Comparison of ENCODE assay signal across 33 cellular contexts in genomic region chr10:99438890-99439289, GRCh38. TPM values are rescaled to one million over a fixed set of nuclear protein-coding genes. Genes with fewer than 3 reads are reported as not detected.
DNase-seq lines count a peak whose midpoint lies in the region; ATAC-seq, FAIRE-seq and TF ChIP-seq lines count a peak whose summit lies in the region.
"Had no signal": no experiment of that assay in that cellular context is flagged by ENCODE, and none has a peak within 500 bp of the region (broad histone marks: within the 10 kb centered on the region; RNA-seq: fewer than 3 reads in every experiment).

No MANE protein-coding gene starts in this region.

- no peaks in the 10 kb centered on the region for H3K9me3 ChIP-seq in HepG2 (ENCODE audit: low read length)
- H3K9me3 ChIP-seq in right lobe of liver, result no peaks in the 10 kb centered on the region
- no peaks in the 10 kb centered on the region for H3K9me3 ChIP-seq in A549
- no peaks in the 10 kb centered on the region for H3K9me3 ChIP-seq in K562 (replicated peaks; ENCODE audit: control insufficient read depth, insufficient read depth, low read depth, low read length)
- no peaks in the 10 kb centered on the region for H3K9me3 ChIP-seq in osteoblast (ENCODE audit: low read depth, low read length)
- H3K9me3 ChIP-seq in MG63, result no peaks in the 10 kb centered on the region
- H3K9me3 ChIP-seq: BE2C; BLaER1; BLaER1 treated with 17β-estradiol and CSF1 and Interleukin-3, amounts not matched to agents 10 nM and 100 nM; Caco-2 had no signal

- TF ChIP-seq CTCF in HepG2 (CRISPR knock-in tag; IDR thresholded peaks at IDR 0.05), result no peak
- TF ChIP-seq CTCF in right lobe of liver (IDR thresholded peaks at IDR 0.05), result no peak
- TF ChIP-seq CTCF in A549 (IDR thresholded peaks at IDR 0.05), result no peak
- no peak for TF ChIP-seq CTCF in K562 (IDR thresholded peaks at IDR 0.05 in 2 of 3, conservative IDR thresholded peaks at IDR 0.05 in 1 of 3; ENCODE audit: insufficient read depth in 2 of 3, low read depth in 1 of 3, low read length in 3 of 3)
- no peak for TF ChIP-seq CTCF in osteoblast (IDR thresholded peaks at IDR 0.05; ENCODE audit: extremely low read depth, low read depth, low read length)
- no peak for TF ChIP-seq CTCF in RWPE1 (conservative IDR thresholded peaks at IDR 0.05; ENCODE audit: low read depth)

- H4K20me1 ChIP-seq in HepG2 (ENCODE audit: insufficient read depth, low read length) (no peaks in the 10 kb centered on the region; the same call in 1 of the 2 replicates), K562 (replicated peaks; ENCODE audit: control insufficient read depth, insufficient read depth, low read length) (peaks cover 5% of the 10 kb centered on the region; the same call in 1 of the 2 replicates), osteoblast (ENCODE audit: insufficient read depth, low read length) (no peaks in the 10 kb centered on the region)

- H3K79me2 ChIP-seq in HepG2 (ENCODE audit: insufficient read depth, low read length) (no peaks in the 10 kb centered on the region), K562 (ENCODE audit: control insufficient read depth, insufficient read depth, low read length) (peaks cover 4% of the 10 kb centered on the region; the same call in 2 of the 3 replicates), osteoblast (ENCODE audit: insufficient read depth, low read length) (peaks cover 6% of the 10 kb centered on the region)

- H3K27ac ChIP-seq in HepG2 (ENCODE audit: extremely low read length, insufficient read depth, low read length) (no peak overlapping the region), right lobe of liver (no peak overlapping the region), A549 (no peak overlapping the region), K562 (ENCODE audit: extremely low read depth, low read depth, low read length) (no peak overlapping the region), osteoblast (ENCODE audit: low read depth, low read length) (no peak overlapping the region), RWPE1 (no peak overlapping the region)
- H3K27ac ChIP-seq: 22Rv1; BLaER1; BLaER1 treated with 17β-estradiol and CSF1 and Interleukin-3, amounts not matched to agents 10 nM and 100 nM; C4-2B had no signal

- POLR2A ChIA-PET in HepG2 (lab: Yijun Ruan, JAX), result no interaction called here
- POLR2A ChIA-PET in A549 (lab: Yijun Ruan, JAX), result interaction anchor here (1.7 kb wide), 1 partner anchor 8 kb away, joined by 4 read pairs; the partner anchor contains the start of gene GOT1
- POLR2A ChIA-PET in K562 (lab: Yijun Ruan, JAX), result interaction anchor here (0.6 kb wide), 1 partner anchor 11 kb away, joined by 4 read pairs; no protein-coding TSS in a partner anchor
- POLR2A ChIA-PET in RWPE1 (lab: Yijun Ruan, JAX; ENCODE audit: low non-redundant PET), result no interaction called here

- H3K27me3 ChIP-seq in HepG2 (ENCODE audit: control insufficient read depth in 1 of 2, insufficient read depth in 2 of 2, low read length in 2 of 2) (no peaks in the 10 kb centered on the region), right lobe of liver (no peaks in the 10 kb centered on the region), K562 (ENCODE audit: control insufficient read depth in 2 of 2, insufficient read depth in 2 of 2, low read length in 2 of 2) (no peaks in the 10 kb centered on the region), osteoblast (ENCODE audit: insufficient read depth, low read length) (no peaks in the 10 kb centered on the region), MG63 (no peaks in the 10 kb centered on the region)
- H3K27me3 ChIP-seq: BE2C; BLaER1; BLaER1 treated with 17β-estradiol and CSF1 and Interleukin-3, amounts not matched to agents 10 nM and 100 nM had no signal

- CTCF ChIA-PET in HepG2 (lab: Yijun Ruan, JAX; ENCODE audit: low intra/inter-chr PET ratio, low total read pairs) (no interaction called here), A549 (lab: Yijun Ruan, JAX) (interaction anchor here (0.9 to 12.8 kb wide), 3 partner anchors 8 to 175 kb away, joined by 3 to 260 read pairs (median 68); partner anchors contain the start of genes GOT1 and SLC25A28), K562 (lab: Yijun Ruan, JAX; ENCODE audit: low intra/inter-chr PET ratio) (no interaction called here), RWPE1 (lab: Yijun Ruan, JAX) (no interaction called here)

- no peak for FAIRE-seq in HepG2 (lab: Jason Lieb, UNC)
- FAIRE-seq in A549 (lab: Jason Lieb, UNC), result no peak
- no peak for FAIRE-seq in K562 (lab: Jason Lieb, UNC)
- FAIRE-seq: D721Med had no signal

- intact Hi-C loops in HepG2 (cut with micrococcal nuclease; ENCODE audit: unreplicated experiment), result loop anchor here (5.0 kb wide), 1 partner anchor 273 kb away; no protein-coding TSS in a partner anchor
- intact Hi-C loops in right lobe of liver (cut with DNase I), result no loop called here
- intact Hi-C loops in K562 (cut with micrococcal nuclease), result loop anchor here (10.0 kb wide), 1 partner anchor 276 kb away; no protein-coding TSS in a partner anchor

- ATAC-seq in HepG2, result no peak
- no peak for ATAC-seq in right lobe of liver
- ATAC-seq in A549, result no peak
- no peak for ATAC-seq in K562
- ATAC-seq: CD8-positive, alpha-beta T cell had no signal

- H3K9me1 ChIP-seq in K562 (ENCODE audit: control insufficient read depth, insufficient read depth, low read length), result peaks cover 2% of the 10 kb centered on the region

- no peak for DNase-seq in HepG2 (ENCODE audit: low spot score)
- no peak for DNase-seq in right lobe of liver
- no peak for DNase-seq in A549 (ENCODE audit: low read depth in 1 of 2, low spot score in 1 of 2)
- DNase-seq in K562 (ENCODE audit: extremely low read depth in 1 of 4, low spot score in 3 of 4), result no peak
- peak; percentile 68 for DNase-seq in osteoblast (ENCODE audit: insufficient read length, low spot score, missing footprints)
- no peak for DNase-seq in MG63
- DNase-seq in amygdala (lab: John Stamatoyannopoulos, UW), result no peak
- no peak for DNase-seq in RWPE1 (ENCODE audit: low spot score)
- DNase-seq: 8988T; ACHN; AML-193; BE2C; C1 segment of cervical spinal cord; Caco-2; Calu3; CD4-positive, alpha-beta memory T cell; CD4-positive, alpha-beta T cell; CD4-positive, CD25-positive, alpha-beta regulatory T cell; CD8-positive, alpha-beta memory T cell; CD8-positive, alpha-beta T cell; COR-L47; DMS 273 treated with DMSO at 0.1 percent for 48 hours; DMS153; DMS53; DMS79; DMS79 treated with DMSO at 0.1 percent for 48 hours; DND-41; EL had no signal

- 94% methylated on average over 2 of the region's 2 CpGs for WGBS in HepG2 (ENCODE audit: low lambda C conversion rate)
- WGBS in right lobe of liver (ENCODE audit: insufficient coverage, low coverage, low lambda C conversion rate, missing lambda C conversion rate), result 100% methylated on average over 2 of the region's 2 CpGs
- WGBS in A549 (ENCODE audit: missing lambda C conversion rate), result 92% methylated on average over 2 of the region's 2 CpGs
- 89% methylated on average over 2 of the region's 2 CpGs for WGBS in K562 (ENCODE audit: insufficient coverage, low coverage, missing lambda C conversion rate)

- H2AFZ ChIP-seq in HepG2 (ENCODE audit: low read length), result no peak overlapping the region
- H2AFZ ChIP-seq in K562 (ENCODE audit: low read depth, low read length), result no peak overlapping the region
- no peak overlapping the region for H2AFZ ChIP-seq in osteoblast (ENCODE audit: low read length)

- H3K9ac ChIP-seq in HepG2 (ENCODE audit: insufficient read depth, low read depth, low read length) (no peak overlapping the region), K562 (ENCODE audit: insufficient read depth in 1 of 2, low read depth in 2 of 2, low read length in 2 of 2) (no peak overlapping the region)
- H3K9ac ChIP-seq: BLaER1; BLaER1 treated with 17β-estradiol and CSF1 and Interleukin-3, amounts not matched to agents 10 nM and 100 nM had no signal

- TF ChIP-seq EP300 in HepG2 (IDR thresholded peaks at IDR 0.05; ENCODE audit: low read depth in 2 of 2, low read length in 2 of 2), result no peak
- no peak for TF ChIP-seq EP300 in HepG2 (CRISPR knock-in tag; IDR thresholded peaks at IDR 0.05; ENCODE audit: borderline replicate concordance)
- TF ChIP-seq EP300 in A549 (IDR thresholded peaks at IDR 0.05), result no peak
- no peak for TF ChIP-seq EP300 in K562 (IDR thresholded peaks at IDR 0.05; ENCODE audit: low read length)

- no peaks in the 10 kb centered on the region; a peak in 1 of 5 replicates for H3K36me3 ChIP-seq in HepG2 (replicated peaks in 1 of 2; ENCODE audit: control insufficient read depth in 1 of 2, insufficient read depth in 2 of 2, low read length in 2 of 2)
- no peaks in the 10 kb centered on the region for H3K36me3 ChIP-seq in right lobe of liver
- 0 out of 3 replicates have a peak, but pooled peaks cover 3% of the 10 kb centered on the region for H3K36me3 ChIP-seq in K562 (ENCODE audit: control insufficient read depth, insufficient read depth, low read length)
- H3K36me3 ChIP-seq in osteoblast (ENCODE audit: insufficient read depth, low read length), result no peaks in the 10 kb centered on the region
- no peaks in the 10 kb centered on the region for H3K36me3 ChIP-seq in MG63
- H3K36me3 ChIP-seq: BE2C had no signal

- H3K4me2 ChIP-seq in HepG2 (ENCODE audit: low read depth, low read length) (no peak overlapping the region), A549 (no peak overlapping the region), K562 (ENCODE audit: insufficient read depth, low read length) (no peak overlapping the region), osteoblast (ENCODE audit: insufficient read depth, low read length) (no peak overlapping the region)
- H3K4me2 ChIP-seq: BLaER1; BLaER1 treated with 17β-estradiol and CSF1 and Interleukin-3, amounts not matched to agents 10 nM and 100 nM had no signal

- BruUV-seq in HepG2 (replicated peaks; lab: Mats Ljungman, UMichigan), result no TSS peak
- BruUV-seq in K562 (replicated peaks; lab: Mats Ljungman, UMichigan), result no TSS peak

- H3K4me1 ChIP-seq in HepG2 (ENCODE audit: insufficient read depth, low read length) (peaks cover 12% of the 10 kb centered on the region; the same call in 1 of the 2 replicates), right lobe of liver (peaks cover 0 to 6% (median 2%) of the 10 kb centered on the region in 4 donors), A549 (no peaks in the 10 kb centered on the region), K562 (replicated peaks in 1 of 2; ENCODE audit: control insufficient read depth in 2 of 2, insufficient read depth in 2 of 2, low read length in 2 of 2) (peaks cover 0 to 11% of the 10 kb centered on the region in 2 experiments; a peak in 2 of 5 replicates), osteoblast (ENCODE audit: insufficient read depth, low read length) (no peaks in the 10 kb centered on the region)
- H3K4me1 ChIP-seq: BE2C; BLaER1; BLaER1 treated with 17β-estradiol and CSF1 and Interleukin-3, amounts not matched to agents 10 nM and 100 nM; Caco-2 had no signal

- in situ Hi-C loops in HepG2 (cut with HindIII; ENCODE audit: extremely low pct_ligation_motif_present, low pct_unique_long_range_greater_than_20kb) (loop anchor here (5.0 kb wide), 1 partner anchor 108 kb away; no protein-coding TSS in a partner anchor), K562 (cut with MboI) (loop anchor here (25.0 kb wide), 1 partner anchor 273 kb away; no protein-coding TSS in a partner anchor)

- TF ChIP-seq POLR2A in HepG2 (IDR thresholded peaks at IDR 0.05; ENCODE audit: insufficient read depth in 1 of 2, low read depth in 2 of 2, low read length in 2 of 2), result no peak
- no peak for TF ChIP-seq POLR2A in right lobe of liver (IDR thresholded peaks at IDR 0.05)
- no peak for TF ChIP-seq POLR2A in A549 (IDR thresholded peaks at IDR 0.05; ENCODE audit: low read length)
- no peak for TF ChIP-seq POLR2A in K562 (conservative IDR thresholded peaks at IDR 0.05)

- no peak overlapping the region for H3K4me3 ChIP-seq in HepG2 (replicated peaks in 1 of 3; ENCODE audit: insufficient read depth in 1 of 3, low read depth in 2 of 3, low read length in 3 of 3)
- no peak overlapping the region for H3K4me3 ChIP-seq in right lobe of liver
- H3K4me3 ChIP-seq in A549, result no peak overlapping the region
- H3K4me3 ChIP-seq in K562, result no peak overlapping the region
- no peak overlapping the region for H3K4me3 ChIP-seq in osteoblast (ENCODE audit: insufficient read depth, low read length)
- H3K4me3 ChIP-seq in MG63, result no peak overlapping the region
- H3K4me3 ChIP-seq: BLaER1; BLaER1 treated with 17β-estradiol and CSF1 and Interleukin-3, amounts not matched to agents 10 nM and 100 nM had no signal

- no peak for TF ChIP-seq RAD21 in HepG2 (CRISPR knock-in tag; IDR thresholded peaks at IDR 0.05)
- TF ChIP-seq RAD21 in A549 (conservative IDR thresholded peaks at IDR 0.05 in 1 of 2, IDR thresholded peaks at IDR 0.05 in 1 of 2), result no peak
- no peak for TF ChIP-seq RAD21 in K562 (CRISPR knock-in tag; conservative IDR thresholded peaks at IDR 0.05 in 1 of 2, IDR thresholded peaks at IDR 0.05 in 1 of 2)

RNA-seq across cellular contexts. Expression of gene GOT1, which starts 8.5 kb away (rescaled TPM):
- 102 and 138 TPM in 2 replicates for total RNA-seq in HepG2 (2016; rRNA removed; fragmentation: Illumina TruSeq; extraction: Trizol)
- total RNA-seq in HepG2 (2016; cell fraction: cytosol; rRNA removed; fragmentation: Illumina TruSeq; extraction: Trizol; ENCODE audit: low read depth), result 28.5 and 30.6 TPM in 2 replicates
- 105 and 133 TPM in 2 replicates for total RNA-seq in HepG2 (2016; cell fraction: insoluble cytoplasmic fraction; rRNA removed; fragmentation: Illumina TruSeq; extraction: Trizol)
- 30.1 and 35.1 TPM in 2 replicates for total RNA-seq in HepG2 (2016; cell fraction: membrane; rRNA removed; fragmentation: Illumina TruSeq; extraction: Trizol)
- 41.3 and 49.6 TPM in 2 replicates for total RNA-seq in HepG2 (2016; cell fraction: nucleus; rRNA removed; fragmentation: Illumina TruSeq; extraction: Trizol)
- 81.2 and 108 TPM in 2 replicates for polyA plus RNA-seq in HepG2 (2011; rRNA removed)
- polyA plus RNA-seq in HepG2 (2011; cell fraction: cytosol; rRNA removed), result 60.2 and 68.1 TPM in 2 replicates
- 40.4 and 52.4 TPM in 2 replicates for polyA plus RNA-seq in HepG2 (2011; cell fraction: nucleus; rRNA removed)
- 92.4 and 114 TPM in 2 replicates for polyA plus RNA-seq in HepG2 (2012)
- 18.3 and 21.0 TPM in 2 replicates for polyA plus RNA-seq in HepG2 (2016; cell fraction: cytosol; fragmentation: Illumina TruSeq; extraction: Trizol; ENCODE audit: low read depth)
- 135 and 142 TPM in 2 replicates for polyA plus RNA-seq in HepG2 (2016; cell fraction: insoluble cytoplasmic fraction; fragmentation: Illumina TruSeq; extraction: Trizol; ENCODE audit: low read depth)
- 21.5 and 28.1 TPM in 2 replicates for polyA plus RNA-seq in HepG2 (2016; cell fraction: membrane; fragmentation: Illumina TruSeq; extraction: Trizol; ENCODE audit: low read depth)
- polyA plus RNA-seq in HepG2 (2016; cell fraction: nucleus; fragmentation: Illumina TruSeq; extraction: Trizol; ENCODE audit: insufficient read depth, low read depth), result 59.9 and 72.8 TPM in 2 replicates
- 39.6 and 69.8 TPM in 2 replicates for polyA minus RNA-seq in HepG2 (2011; rRNA and poly(A)+ RNA removed; ENCODE audit: low replicate concordance)
- polyA minus RNA-seq in HepG2 (2011; cell fraction: cytosol; rRNA and poly(A)+ RNA removed), result 71.8 and 90.7 TPM in 2 replicates
- 41.1 and 59.3 TPM in 2 replicates for polyA minus RNA-seq in HepG2 (2011; cell fraction: nucleus; rRNA and poly(A)+ RNA removed)
- 100 to 1,000 TPM; 118 to 356 (median 173) TPM for total RNA-seq in right lobe of liver
- polyA plus RNA-seq in A549 (2011; rRNA removed), result 34.9 and 55.7 TPM in 2 replicates
- polyA plus RNA-seq in A549 (2012; cell fraction: cytosol; rRNA removed), result 20.8 and 25.6 TPM in 2 replicates
- 15.5 and 24.5 TPM in 2 replicates for polyA plus RNA-seq in A549 (2012; cell fraction: nucleus; rRNA removed)
- polyA plus RNA-seq in A549 (2017; fragmentation: RNase III; extraction: RNeasy Plus Mini Kit Qiagen cat#74134 plus additional on column Dnase treatment), result 27.6 to 31.3 TPM (median 31.1 TPM) in 3 replicates
- 33.7 and 34.2 TPM in 2 replicates for polyA minus RNA-seq in A549 (2011; rRNA and poly(A)+ RNA removed)
- total RNA-seq in K562 (2011; cell fraction: chromatin; rRNA removed; ENCODE audit: low replicate concordance), result 47.3 and 57.6 TPM in 2 replicates
- 34.2 and 43.4 TPM in 2 replicates for total RNA-seq in K562 (2011; cell fraction: nucleolus; rRNA removed)
- 46.8 and 49.4 TPM in 2 replicates for total RNA-seq in K562 (2011; cell fraction: nucleoplasm; rRNA removed)
- 66.7 and 70.9 TPM in 2 replicates for total RNA-seq in K562 (2014; rRNA removed)
- 75.4 and 75.8 TPM in 2 replicates for total RNA-seq in K562 (2014; rRNA removed; fragmentation: Illumina TruSeq; extraction: Trizol)
- total RNA-seq in K562 (2015; rRNA removed; fragmentation: Illumina TruSeq; extraction: Trizol), result 53.0 and 55.7 TPM in 2 replicates
- total RNA-seq in K562 (2021), result 77.0 and 78.2 TPM in 2 replicates
- 63.1 and 69.4 TPM in 2 replicates for polyA plus RNA-seq in K562 (2011; rRNA removed)
- 37.6 and 43.6 TPM in 2 replicates for polyA plus RNA-seq in K562 (2011; cell fraction: cytosol; rRNA removed)
- polyA plus RNA-seq in K562 (2011; cell fraction: nucleus; rRNA removed), result 47.8 and 51.9 TPM in 2 replicates
- polyA plus RNA-seq in K562 (2012), result 66.7 and 165 TPM in 2 replicates
- 139 and 161 TPM in 2 replicates for polyA plus RNA-seq in K562 (2014; fragmentation: Illumina TruSeq; extraction: Trizol)
- 100 to 1,000 TPM; 116 to 166 TPM for polyA plus RNA-seq in K562 (2014; fragmentation: Nextera tagmentation; extraction: Ambion mirVana)
- 61.7 and 68.3 TPM in 2 replicates for polyA plus RNA-seq in K562 (2014; rRNA removed)
- 55.6 and 63.3 TPM in 2 replicates for polyA minus RNA-seq in K562 (2011; rRNA and poly(A)+ RNA removed)
- polyA minus RNA-seq in K562 (2011; cell fraction: cytosol; rRNA and poly(A)+ RNA removed), result 31.6 and 55.7 TPM in 2 replicates
- polyA minus RNA-seq in K562 (2011; cell fraction: nucleus; rRNA and poly(A)+ RNA removed), result 16.7 and 22.7 TPM in 2 replicates
- 36.2 and 42.7 TPM in 2 replicates for total RNA-seq in osteoblast
- total RNA-seq in MG63 (2014; rRNA removed; shearing (Covaris generic); ENCODE audit: low replicate concordance), result 8.6 and 21.8 TPM in 2 replicates

Comparison
In these comparisons a context has a peak if more than half of its experiments do, and no peak if none do; other contexts are left out.
1. intact Hi-C loops: an anchor here in HepG2 (5.0 kb wide) and K562 (10.0 kb wide); none called in right lobe of liver.
2. POLR2A ChIA-PET loops: an anchor here in A549 (1.7 kb wide) and K562 (0.6 kb wide); none called in HepG2 and RWPE1.
3. Of the 241 proteins assayed by ChIP-seq in both HepG2 and K562: peak only in HepG2: MAFF; only in K562: none; in both: none; in neither: 239; mixed calls (peak in some experiments, not most) for 1.